ENCODE assay signal across 8 cellular contexts in the genomic region with DNA sequence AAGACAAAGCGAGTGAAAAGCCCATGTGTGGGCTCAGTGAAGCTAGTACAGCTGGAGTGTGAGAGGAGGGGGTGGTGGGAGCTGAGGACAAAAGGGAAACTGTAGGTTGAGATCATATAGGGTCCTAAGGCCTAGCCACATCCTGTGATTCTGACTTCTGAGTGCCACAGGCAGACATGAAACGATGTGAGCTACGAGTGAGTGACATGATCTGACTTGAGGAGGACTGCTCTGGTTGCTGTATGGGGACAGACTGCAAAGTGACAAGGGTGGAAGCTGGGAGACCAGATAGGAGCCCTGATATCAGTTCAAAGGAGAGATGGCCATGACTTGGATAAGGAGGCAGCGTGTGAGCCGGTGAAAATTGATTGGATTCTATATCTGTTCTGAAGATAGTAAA.
A peak's percentile ranks its signal among the peaks of the same experiment; 100 is the strongest.
DNase-seq lines count a peak whose midpoint lies in the region; ATAC-seq and TF ChIP-seq lines count a peak whose summit lies in the region.

No MANE protein-coding gene starts in this region.

- peak overlapping the region; percentile 96 for H3K27ac Mint-ChIP-seq in activated naive CD8-positive, alpha-beta T cell
- H3K27ac Mint-ChIP-seq in CD14-positive monocyte: peak overlapping the region in 2 of 7 donors; percentile 2 to 43

- H3K4me2 ChIP-seq in Karpas-422 (ENCODE audit: low read depth, low read length, poor library complexity, severe bottlenecking): no peak overlapping the region

- H3K4me3 ChIP-seq in thoracic aorta (no peak overlapping the region), Karpas-422 (ENCODE audit: low read length) (no peak overlapping the region)

- peaks cover 5% of the 10 kb centered on the region for H3K36me3 Mint-ChIP-seq in activated naive CD8-positive, alpha-beta T cell
- H3K36me3 Mint-ChIP-seq in CD14-positive monocyte: peaks cover 66 to 84% of the 10 kb centered on the region in 2 donors

- peaks cover 40 to 97% of the 10 kb centered on the region in 2 donors for H3K4me1 ChIP-seq in thoracic aorta (ENCODE audit: control insufficient read depth in 1 of 2, low read depth in 2 of 2)
- peaks cover 10% of the 10 kb centered on the region for H3K4me1 ChIP-seq in Karpas-422 (ENCODE audit: low read length)

- H3K4me3 Mint-ChIP-seq in activated naive CD8-positive, alpha-beta T cell: peak overlapping the region; percentile 92
- no peak overlapping the region for H3K4me3 Mint-ChIP-seq in CD14-positive monocyte

- H3K9ac ChIP-seq in Karpas-422 (ENCODE audit: low read length): no peak overlapping the region

- peak; percentile 53 for DNase-seq in activated gamma-delta T cell treated with Interleukin-2 at 50 U/mL for 16 hours
- no peak for DNase-seq in activated gamma-delta T cell (lab: John Stamatoyannopoulos, UW)
- no peak for DNase-seq in thoracic aorta (ENCODE audit: low spot score)
- no peak for DNase-seq in CD14-positive monocyte (ENCODE audit: low spot score)
- no peak for DNase-seq in OCI-M2 (lab: John Stamatoyannopoulos, UW; ENCODE audit: unreplicated experiment)
- DNase-seq in Karpas-422: no peak

- H3K79me2 ChIP-seq in Karpas-422 (ENCODE audit: low read length): no peaks in the 10 kb centered on the region

- H3K27me3 ChIP-seq in thoracic aorta (replicated peaks; ENCODE audit: insufficient read depth) (no peaks in the 10 kb centered on the region), Karpas-422 (ENCODE audit: low read length) (no peaks in the 10 kb centered on the region)

- peaks cover 10% of the 10 kb centered on the region for H3K36me3 ChIP-seq in thoracic aorta
- no peaks in the 10 kb centered on the region for H3K36me3 ChIP-seq in Karpas-422 (ENCODE audit: insufficient read depth, low read length)

- H3K9me2 ChIP-seq in Karpas-422 (replicated peaks; ENCODE audit: insufficient read depth, low read length): no peaks in the 10 kb centered on the region

- H3K27me3 Mint-ChIP-seq in activated naive CD8-positive, alpha-beta T cell: no peaks in the 10 kb centered on the region
- H3K27me3 Mint-ChIP-seq in CD14-positive monocyte (ENCODE audit: low read depth in 3 of 3): peaks cover 0 to 2% (median 1%) of the 10 kb centered on the region in 3 donors

- peaks cover 4% of the 10 kb centered on the region; the same call in 1 of the 2 replicates for H4K20me1 ChIP-seq in Karpas-422 (ENCODE audit: insufficient read depth, low read depth, low read length)

- H2AFZ ChIP-seq in Karpas-422 (ENCODE audit: low read length): no peak overlapping the region

- peak overlapping the region; percentile 88 to 92 for H3K27ac ChIP-seq in thoracic aorta
- no peak overlapping the region for H3K27ac ChIP-seq in Karpas-422 (ENCODE audit: low read length)

- ATAC-seq in HG03575 (IDR thresholded peaks at IDR 0.05; ENCODE audit: extremely low read depth, insufficient number of reproducible peaks, low FRiP score, unreplicated experiment): peak; percentile 93
- ATAC-seq in thoracic aorta (ENCODE audit: insufficient number of reproducible peaks, low FRiP score, low read depth): no peak

- H3K9me3 Mint-ChIP-seq in activated naive CD8-positive, alpha-beta T cell (ENCODE audit: low read depth): no peaks in the 10 kb centered on the region
- no peaks in the 10 kb centered on the region for H3K9me3 Mint-ChIP-seq in CD14-positive monocyte

- intact Hi-C loops in CD14-positive monocyte (cut with micrococcal nuclease): no loop called here

- TF ChIP-seq CTCF in thoracic aorta (IDR thresholded peaks at IDR 0.05) (no peak), CD14-positive monocyte (IDR thresholded peaks at IDR 0.05) (no peak)

- H3K9me3 ChIP-seq in thoracic aorta: no peaks in the 10 kb centered on the region
- H3K9me3 ChIP-seq in Karpas-422 (ENCODE audit: low read length): no peaks in the 10 kb centered on the region

- H3K4me1 Mint-ChIP-seq in activated naive CD8-positive, alpha-beta T cell (ENCODE audit: low read depth): peaks cover 77% of the 10 kb centered on the region
- H3K4me1 Mint-ChIP-seq in CD14-positive monocyte: peaks cover 28% of the 10 kb centered on the region
